ENCODE assay signal across 18 cellular contexts in genomic region chr2:74107071-74107470, GRCh38. TPM values are rescaled to one million over a fixed set of nuclear protein-coding genes. Genes with fewer than 3 reads are reported as not detected.
DNase-seq lines count a peak whose midpoint lies in the region; ATAC-seq, FAIRE-seq and TF ChIP-seq lines count a peak whose summit lies in the region.
"Had no signal": no experiment of that assay in that cellular context is flagged by ENCODE, and none has a peak within 500 bp of the region (broad histone marks: within the 10 kb centered on the region; RNA-seq: fewer than 3 reads in every experiment).

No MANE protein-coding gene starts in this region.

- CTCF ChIA-PET in HepG2 (lab: Yijun Ruan, JAX; ENCODE audit: low intra/inter-chr PET ratio, low total read pairs) (no interaction called here), WTC11 (lab: Charles Lee) (interaction anchor here (0.7 to 2.7 kb wide), 6 partner anchors 13 to 279 kb away, joined by 3 to 13 read pairs (median 4); no protein-coding TSS in a partner anchor), MCF 10A (lab: Yijun Ruan, JAX) (interaction anchor here (0.6 to 1.4 kb wide), 5 partner anchors 14 to 284 kb away, joined by 3 to 4 read pairs (median 3); partner anchors contain the start of gene BOLA3)

- H3K9me3 Mint-ChIP-seq in WTC11 (no peaks in the 10 kb centered on the region), MCF 10A (ENCODE audit: unreplicated experiment) (no peaks in the 10 kb centered on the region)

- ATAC-seq in HepG2 (no peak), right lobe of liver (no peak), WTC11 (peak; percentile 88), GM18502 (IDR thresholded peaks at IDR 0.05; ENCODE audit: poor library complexity, unreplicated experiment) (no peak)
- ATAC-seq: A549, PC-3 had no signal

- H4K20me1 ChIP-seq in HepG2 (ENCODE audit: insufficient read depth, low read length) = no peaks in the 10 kb centered on the region

- no peak for FAIRE-seq in HepG2 (lab: Jason Lieb, UNC)
- FAIRE-seq: A549 had no signal

- H3K9ac ChIP-seq in HepG2 (ENCODE audit: insufficient read depth, low read depth, low read length) (no peak overlapping the region), iPS-20b (ENCODE audit: low read depth, low read length) (no peak overlapping the region)
- H3K9ac ChIP-seq: GM23248 had no signal

- H3K9me3 ChIP-seq in HepG2 (ENCODE audit: low read length) = no peaks in the 10 kb centered on the region
- no peaks in the 10 kb centered on the region for H3K9me3 ChIP-seq in right lobe of liver
- no peaks in the 10 kb centered on the region for H3K9me3 ChIP-seq in iPS-20b (ENCODE audit: insufficient read depth, low read depth, low read length)
- H3K9me3 ChIP-seq: A549, MG63 had no signal

- peaks cover 27% of the 10 kb centered on the region for H3K4me1 Mint-ChIP-seq in WTC11
- no peaks in the 10 kb centered on the region for H3K4me1 Mint-ChIP-seq in MCF 10A (ENCODE audit: insufficient read depth, unreplicated experiment)

- H3K36me3 ChIP-seq in HepG2 (replicated peaks in 1 of 2; ENCODE audit: control insufficient read depth in 1 of 2, insufficient read depth in 2 of 2, low read length in 2 of 2) (peaks cover 5 to 18% of the 10 kb centered on the region in 2 experiments), right lobe of liver (no peaks in the 10 kb centered on the region), iPS-20b (ENCODE audit: insufficient read depth, low read depth, low read length) (peaks cover 18% of the 10 kb centered on the region)
- H3K36me3 ChIP-seq: MG63 had no signal

- H3K79me2 ChIP-seq in HepG2 (ENCODE audit: insufficient read depth, low read length) = no peaks in the 10 kb centered on the region

- no peak for DNase-seq in HepG2 (ENCODE audit: low spot score)
- no peak for DNase-seq in right lobe of liver
- peak; percentile 65 for DNase-seq in WTC11 (ENCODE audit: low spot score)
- DNase-seq in NCI-H2171 (lab: John Stamatoyannopoulos, UW) = no peak
- DNase-seq in MCF 10A (ENCODE audit: unreplicated experiment) = no peak
- no peak for DNase-seq in activated CD4-positive, alpha-beta T cell treated with anti-CD3 and anti-CD28 coated beads, Interleukin-2, amount 50 U/mL, for 1 hour
- DNase-seq: GM23248, MG63, NCI-H1417 treated with DMSO at 0.1 percent for 48 hours, NCI-H1930, NCI-H2171 treated with DMSO at 0.1 percent for 48 hours, NCI-H446 treated with DMSO at 0.1 percent for 48 hours, PC-3 had no signal

- TF ChIP-seq RAD21 in HepG2 (CRISPR knock-in tag; IDR thresholded peaks at IDR 0.05) = no peak

- no peak for TF ChIP-seq POLR2A in HepG2 (IDR thresholded peaks at IDR 0.05; ENCODE audit: insufficient read depth in 1 of 2, low read depth in 2 of 2, low read length in 2 of 2)
- TF ChIP-seq POLR2A in right lobe of liver (IDR thresholded peaks at IDR 0.05) = no peak

- H3K27ac Mint-ChIP-seq in WTC11 = peak overlapping the region; percentile 90
- H3K27ac Mint-ChIP-seq in MCF 10A (ENCODE audit: low read depth, unreplicated experiment) = no peak overlapping the region

- H3K27ac ChIP-seq in HepG2 (ENCODE audit: extremely low read length, insufficient read depth, low read length) (no peak overlapping the region), right lobe of liver (no peak overlapping the region), iPS-20b (ENCODE audit: low read length) (no peak overlapping the region)
- H3K27ac ChIP-seq: A549, C4-2B, GM23248, RWPE1 had no signal

- intact Hi-C loops in HepG2 (cut with micrococcal nuclease; ENCODE audit: unreplicated experiment) = no loop called here
- intact Hi-C loops in right lobe of liver (cut with DNase I) = no loop called here
- intact Hi-C loops in MCF 10A (cut with micrococcal nuclease) = no loop called here

- no TSS peak for BruUV-seq in HepG2 (replicated peaks; lab: Mats Ljungman, UMichigan)
- BruUV-seq in MCF 10A (replicated peaks; lab: Mats Ljungman, UMichigan) = no TSS peak

- H3K4me1 ChIP-seq in HepG2 (ENCODE audit: insufficient read depth, low read length) (no peaks in the 10 kb centered on the region), right lobe of liver (no peaks in the 10 kb centered on the region), iPS-20b (ENCODE audit: insufficient read depth, low read length) (peaks cover 16% of the 10 kb centered on the region; the same call in 1 of the 2 replicates)
- H3K4me1 ChIP-seq: A549 had no signal

- peak overlapping the region; percentile 56 for H3K4me3 Mint-ChIP-seq in WTC11
- no peak overlapping the region for H3K4me3 Mint-ChIP-seq in MCF 10A (ENCODE audit: unreplicated experiment)

- WGBS in HepG2 (ENCODE audit: low lambda C conversion rate) = 86% methylated on average over 12 of the region's 12 CpGs
- whole genome bisulfite sequencing in right lobe of liver (ENCODE audit: insufficient coverage, low coverage, low lambda C conversion rate, missing lambda C conversion rate) = 71% methylated on average over 9 of the region's 12 CpGs

- H3K4me3 ChIP-seq in HepG2 (replicated peaks in 1 of 3; ENCODE audit: insufficient read depth in 1 of 3, low read depth in 2 of 3, low read length in 3 of 3) (no peak overlapping the region), right lobe of liver (no peak overlapping the region), iPS-20b (ENCODE audit: low read length) (peak overlapping the region; percentile 27)
- H3K4me3 ChIP-seq: A549, GM23248, MG63 had no signal

- no peak overlapping the region for H3K4me2 ChIP-seq in HepG2 (ENCODE audit: low read depth, low read length)
- H3K4me2 ChIP-seq: A549 had no signal

- H3K27me3 Mint-ChIP-seq in WTC11 (ENCODE audit: low read depth) (no peaks in the 10 kb centered on the region), MCF 10A (ENCODE audit: insufficient read depth, unreplicated experiment) (no peaks in the 10 kb centered on the region)

- POLR2A ChIA-PET in HepG2 (lab: Yijun Ruan, JAX) = interaction anchor here (1.4 kb wide), 1 partner anchor 13 kb away, joined by 4 read pairs; no protein-coding TSS in a partner anchor
- POLR2A ChIA-PET in WTC11 (lab: Charles Lee) = interaction anchor here (1.5 kb wide), 1 partner anchor 13 kb away, joined by 4 read pairs; no protein-coding TSS in a partner anchor
- POLR2A ChIA-PET in MCF 10A (lab: Yijun Ruan, JAX) = no interaction called here

- H3K27me3 ChIP-seq in HepG2 (ENCODE audit: control insufficient read depth in 1 of 2, insufficient read depth in 2 of 2, low read length in 2 of 2) (no peaks in the 10 kb centered on the region), right lobe of liver (no peaks in the 10 kb centered on the region), iPS-20b (ENCODE audit: insufficient read depth, low read length) (no peaks in the 10 kb centered on the region)
- H3K27me3 ChIP-seq: MG63 had no signal

- no peak overlapping the region for H2AFZ ChIP-seq in HepG2 (ENCODE audit: low read length)
- H2AFZ ChIP-seq: GM23248 had no signal

- TF ChIP-seq EP300 in HepG2 (IDR thresholded peaks at IDR 0.05; ENCODE audit: low read depth in 2 of 2, low read length in 2 of 2) = no peak
- TF ChIP-seq EP300 in HepG2 (CRISPR knock-in tag; IDR thresholded peaks at IDR 0.05; ENCODE audit: borderline replicate concordance) = no peak

- H3K36me3 Mint-ChIP-seq in WTC11 (no peaks in the 10 kb centered on the region; the same call in 1 of the 2 replicates), MCF 10A (ENCODE audit: insufficient read depth, unreplicated experiment) (peaks cover 42% of the 10 kb centered on the region)

- in situ Hi-C loops in HepG2 (cut with HindIII; ENCODE audit: extremely low pct_ligation_motif_present, low pct_unique_long_range_greater_than_20kb) = no loop called here

- TF ChIP-seq CTCF in HepG2 (CRISPR knock-in tag; IDR thresholded peaks at IDR 0.05) (no peak), right lobe of liver (IDR thresholded peaks at IDR 0.05) (no peak), WTC11 (IDR thresholded peaks at IDR 0.05) (no peak), MCF 10A (IDR thresholded peaks at IDR 0.05; ENCODE audit: unreplicated experiment) (no peak)

TF ChIP-seq in HepG2, 621 proteins besides CTCF, POLR2A, EP300 and RAD21:
- TF ChIP-seq XRCC5 (optimal IDR thresholded peaks at IDR 0.05; ENCODE audit: low read length) (no peak), RBM22 (optimal IDR thresholded peaks at IDR 0.05; ENCODE audit: low read length) (peak; percentile 27)

TF ChIP-seq in WTC11, 78 proteins besides CTCF, POLR2A, EP300 and RAD21 (continues in another document):
- no peak for TF ChIP-seq MXD4 (CRISPR knock-in tag; IDR thresholded peaks at IDR 0.05; ENCODE audit: borderline replicate concordance)

RNA-seq across cellular contexts. Expression of gene BOLA3, which starts 40.6 kb away (rescaled TPM):
- total RNA-seq in HepG2 (2016; rRNA removed; fragmentation: Illumina TruSeq; extraction: Trizol) (170 and 172 TPM in 2 replicates), right lobe of liver (10 to 100 TPM; 14.6 to 58.6 (median 16.0) TPM), WTC11 (2021) (58.2 to 66.1 TPM (median 65.8 TPM) in 3 replicates), MCF 10A (2022) (72.5 and 83.8 TPM in 2 replicates)
- 719 and 870 TPM in 2 replicates for total RNA-seq in HepG2 (2016; cell fraction: cytosol; rRNA removed; fragmentation: Illumina TruSeq; extraction: Trizol; ENCODE audit: low read depth)
- total RNA-seq in HepG2 (2016; cell fraction: insoluble cytoplasmic fraction; rRNA removed; fragmentation: Illumina TruSeq; extraction: Trizol) = 161 and 184 TPM in 2 replicates
- total RNA-seq in HepG2 (2016; cell fraction: membrane; rRNA removed; fragmentation: Illumina TruSeq; extraction: Trizol) = 416 and 482 TPM in 2 replicates
- total RNA-seq in HepG2 (2016; cell fraction: nucleus; rRNA removed; fragmentation: Illumina TruSeq; extraction: Trizol) = 51.5 and 52.9 TPM in 2 replicates
- 59.1 and 89.7 TPM in 2 replicates for polyA plus RNA-seq in HepG2 (2011; rRNA removed)
- polyA plus RNA-seq in HepG2 (2011; cell fraction: cytosol; rRNA removed) = 70.2 and 71.9 TPM in 2 replicates
- 16.6 and 17.4 TPM in 2 replicates for polyA plus RNA-seq in HepG2 (2011; cell fraction: nucleus; rRNA removed)
- polyA plus RNA-seq in HepG2 (2012) = 58.8 and 77.2 TPM in 2 replicates
- 917 and 1,024 TPM in 2 replicates for polyA plus RNA-seq in HepG2 (2016; cell fraction: cytosol; fragmentation: Illumina TruSeq; extraction: Trizol; ENCODE audit: low read depth)
- polyA plus RNA-seq in HepG2 (2016; cell fraction: insoluble cytoplasmic fraction; fragmentation: Illumina TruSeq; extraction: Trizol; ENCODE audit: low read depth) = 174 and 187 TPM in 2 replicates
- polyA plus RNA-seq in HepG2 (2016; cell fraction: membrane; fragmentation: Illumina TruSeq; extraction: Trizol; ENCODE audit: low read depth) = 432 and 498 TPM in 2 replicates
- polyA plus RNA-seq in HepG2 (2016; cell fraction: nucleus; fragmentation: Illumina TruSeq; extraction: Trizol; ENCODE audit: insufficient read depth, low read depth) = 94.6 and 103 TPM in 2 replicates
- 8.3 and 15.8 TPM in 2 replicates for polyA minus RNA-seq in HepG2 (2011; rRNA and poly(A)+ RNA removed; ENCODE audit: low replicate concordance)
- polyA minus RNA-seq in HepG2 (2011; cell fraction: cytosol; rRNA and poly(A)+ RNA removed) = 12.3 and 18.9 TPM in 2 replicates
- polyA minus RNA-seq in HepG2 (2011; cell fraction: nucleus; rRNA and poly(A)+ RNA removed) = 10.9 and 11.2 TPM in 2 replicates

Comparison
In these comparisons a context has a peak if more than half of its experiments do, and no peak if none do; other contexts are left out.
1. Of the 50 proteins assayed by ChIP-seq in both HepG2 and WTC11: peak only in HepG2: none; only in WTC11: ZNF281; in both: none; in neither: 49.